1 cellular context compared by ENCODE assay signal in the genomic region with DNA sequence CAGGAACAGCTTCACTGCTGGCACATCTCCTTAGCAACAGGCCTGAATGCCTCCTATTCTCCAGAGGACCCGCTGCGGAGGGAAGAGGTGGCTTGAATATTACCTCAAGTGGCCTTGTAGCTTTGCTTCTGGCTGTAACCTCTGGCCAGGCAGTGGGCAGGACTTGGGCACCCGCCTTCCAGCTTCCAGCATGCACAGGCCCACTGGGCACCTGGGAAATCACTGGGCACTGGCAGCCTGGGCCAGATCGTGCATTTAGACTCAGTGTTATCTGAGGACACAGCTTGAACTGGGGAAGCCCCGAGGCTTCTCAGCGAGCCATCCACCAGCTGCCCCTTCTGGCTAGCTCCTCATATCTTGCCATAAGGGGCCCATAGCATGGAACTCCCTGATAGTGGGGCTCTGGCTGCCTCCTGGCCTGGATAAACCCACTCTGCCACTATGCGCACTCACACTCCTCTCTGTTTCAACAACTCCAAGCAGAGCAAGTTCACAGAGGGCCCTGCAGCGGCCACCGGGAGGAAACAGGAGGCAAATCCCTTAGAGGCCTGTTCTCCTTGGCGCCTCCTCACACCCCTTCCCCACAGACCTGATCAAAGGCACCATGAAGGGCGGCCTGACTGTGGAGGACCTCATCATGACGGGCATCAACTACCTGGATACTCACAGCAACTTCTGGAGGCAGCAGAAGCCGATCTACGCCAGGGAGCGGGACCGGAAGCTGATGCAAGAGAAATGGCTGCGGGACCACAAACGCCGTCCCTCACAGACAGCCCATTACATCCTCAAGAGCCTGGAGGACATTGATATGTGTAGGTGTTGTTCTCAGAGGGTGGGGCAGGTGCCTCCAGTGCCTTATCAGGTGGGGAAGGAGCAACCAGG.
TF ChIP-seq lines count a peak whose summit lies in the region.

No MANE protein-coding gene starts in this region.

TF ChIP-seq in liver, 16 proteins besides CTCF, POLR2A, EP300 and RAD21:
- TF ChIP-seq, protein P1, sequence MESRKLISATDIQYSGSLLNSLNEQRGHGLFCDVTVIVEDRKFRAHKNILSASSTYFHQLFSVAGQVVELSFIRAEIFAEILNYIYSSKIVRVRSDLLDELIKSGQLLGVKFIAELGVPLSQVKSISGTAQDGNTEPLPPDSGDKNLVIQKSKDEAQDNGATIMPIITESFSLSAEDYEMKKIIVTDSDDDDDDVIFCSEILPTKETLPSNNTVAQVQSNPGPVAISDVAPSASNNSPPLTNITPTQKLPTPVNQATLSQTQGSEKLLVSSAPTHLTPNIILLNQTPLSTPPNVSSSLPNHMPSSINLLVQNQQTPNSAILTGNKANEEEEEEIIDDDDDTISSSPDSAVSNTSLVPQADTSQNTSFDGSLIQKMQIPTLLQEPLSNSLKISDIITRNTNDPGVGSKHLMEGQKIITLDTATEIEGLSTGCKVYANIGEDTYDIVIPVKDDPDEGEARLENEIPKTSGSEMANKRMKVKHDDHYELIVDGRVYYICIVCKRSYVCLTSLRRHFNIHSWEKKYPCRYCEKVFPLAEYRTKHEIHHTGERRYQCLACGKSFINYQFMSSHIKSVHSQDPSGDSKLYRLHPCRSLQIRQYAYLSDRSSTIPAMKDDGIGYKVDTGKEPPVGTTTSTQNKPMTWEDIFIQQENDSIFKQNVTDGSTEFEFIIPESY (IDR thresholded peaks at IDR 0.05) = no peak
- no peak for TF ChIP-seq HNF4G (IDR thresholded peaks at IDR 0.05)
- TF ChIP-seq HNF4A (conservative IDR thresholded peaks at IDR 0.05) = peak; percentile 69 to 82
- peak in 1 of 2 donors; percentile 28 for TF ChIP-seq JUND (IDR thresholded peaks at IDR 0.05)
- TF ChIP-seq FOXA1 (IDR thresholded peaks at IDR 0.05) = peak; percentile 69
- peak in 1 of 2 donors; percentile 53 for TF ChIP-seq GABPA (IDR thresholded peaks at IDR 0.05 in 1 of 2, conservative IDR thresholded peaks at IDR 0.05 in 1 of 2)
- peak; percentile 96 to 98 for TF ChIP-seq RXRA (IDR thresholded peaks at IDR 0.05)
- no peak for TF ChIP-seq YY1 (IDR thresholded peaks at IDR 0.05)
- TF ChIP-seq EGR1 (IDR thresholded peaks at IDR 0.05; ENCODE audit: low read depth in 2 of 2) = no peak
- TF ChIP-seq SP1 (IDR thresholded peaks at IDR 0.05) = peak; percentile 73
- TF ChIP-seq, protein P2, sequence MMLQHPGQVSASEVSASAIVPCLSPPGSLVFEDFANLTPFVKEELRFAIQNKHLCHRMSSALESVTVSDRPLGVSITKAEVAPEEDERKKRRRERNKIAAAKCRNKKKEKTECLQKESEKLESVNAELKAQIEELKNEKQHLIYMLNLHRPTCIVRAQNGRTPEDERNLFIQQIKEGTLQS (IDR thresholded peaks at IDR 0.05) = no peak
- no peak for TF ChIP-seq NR2F2 (IDR thresholded peaks at IDR 0.05)
- TF ChIP-seq, protein P3, sequence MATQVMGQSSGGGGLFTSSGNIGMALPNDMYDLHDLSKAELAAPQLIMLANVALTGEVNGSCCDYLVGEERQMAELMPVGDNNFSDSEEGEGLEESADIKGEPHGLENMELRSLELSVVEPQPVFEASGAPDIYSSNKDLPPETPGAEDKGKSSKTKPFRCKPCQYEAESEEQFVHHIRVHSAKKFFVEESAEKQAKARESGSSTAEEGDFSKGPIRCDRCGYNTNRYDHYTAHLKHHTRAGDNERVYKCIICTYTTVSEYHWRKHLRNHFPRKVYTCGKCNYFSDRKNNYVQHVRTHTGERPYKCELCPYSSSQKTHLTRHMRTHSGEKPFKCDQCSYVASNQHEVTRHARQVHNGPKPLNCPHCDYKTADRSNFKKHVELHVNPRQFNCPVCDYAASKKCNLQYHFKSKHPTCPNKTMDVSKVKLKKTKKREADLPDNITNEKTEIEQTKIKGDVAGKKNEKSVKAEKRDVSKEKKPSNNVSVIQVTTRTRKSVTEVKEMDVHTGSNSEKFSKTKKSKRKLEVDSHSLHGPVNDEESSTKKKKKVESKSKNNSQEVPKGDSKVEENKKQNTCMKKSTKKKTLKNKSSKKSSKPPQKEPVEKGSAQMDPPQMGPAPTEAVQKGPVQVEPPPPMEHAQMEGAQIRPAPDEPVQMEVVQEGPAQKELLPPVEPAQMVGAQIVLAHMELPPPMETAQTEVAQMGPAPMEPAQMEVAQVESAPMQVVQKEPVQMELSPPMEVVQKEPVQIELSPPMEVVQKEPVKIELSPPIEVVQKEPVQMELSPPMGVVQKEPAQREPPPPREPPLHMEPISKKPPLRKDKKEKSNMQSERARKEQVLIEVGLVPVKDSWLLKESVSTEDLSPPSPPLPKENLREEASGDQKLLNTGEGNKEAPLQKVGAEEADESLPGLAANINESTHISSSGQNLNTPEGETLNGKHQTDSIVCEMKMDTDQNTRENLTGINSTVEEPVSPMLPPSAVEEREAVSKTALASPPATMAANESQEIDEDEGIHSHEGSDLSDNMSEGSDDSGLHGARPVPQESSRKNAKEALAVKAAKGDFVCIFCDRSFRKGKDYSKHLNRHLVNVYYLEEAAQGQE (IDR thresholded peaks at IDR 0.05) = peak; percentile 26
- TF ChIP-seq, protein P4, sequence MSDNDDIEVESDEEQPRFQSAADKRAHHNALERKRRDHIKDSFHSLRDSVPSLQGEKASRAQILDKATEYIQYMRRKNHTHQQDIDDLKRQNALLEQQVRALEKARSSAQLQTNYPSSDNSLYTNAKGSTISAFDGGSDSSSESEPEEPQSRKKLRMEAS (IDR thresholded peaks at IDR 0.05) = no peak
- TF ChIP-seq FOXA2 (IDR thresholded peaks at IDR 0.05) = peak; percentile 10
